In the genomic region with DNA sequence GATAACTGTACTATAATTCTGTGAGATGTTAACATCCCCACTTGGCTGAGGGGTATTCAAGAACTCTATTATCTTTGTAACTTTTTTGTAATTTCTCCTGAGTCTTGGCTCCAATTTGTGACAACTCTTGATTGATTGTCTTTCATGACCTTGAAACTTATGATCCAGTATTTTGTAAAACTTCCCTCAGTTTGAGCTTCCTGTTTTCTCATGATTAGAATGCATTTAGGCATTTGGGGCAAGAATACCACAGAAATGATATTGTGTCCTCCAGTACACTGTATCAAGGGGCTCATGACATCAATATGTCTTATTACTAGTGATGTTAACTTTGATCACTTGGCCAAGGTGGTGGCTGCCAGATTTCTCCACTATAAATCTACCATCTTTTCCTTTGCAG, we compare ENCODE assay signal across 22 cellular contexts. TPM values are rescaled to one million over a fixed set of nuclear protein-coding genes. Genes with fewer than 3 reads are reported as not detected.
DNase-seq lines count a peak whose midpoint lies in the region; ATAC-seq, FAIRE-seq and TF ChIP-seq lines count a peak whose summit lies in the region.
"Had no signal": no experiment of that assay in that cellular context is flagged by ENCODE, and none has a peak within 500 bp of the region (broad histone marks: within the 10 kb centered on the region; RNA-seq: fewer than 3 reads in every experiment).

No MANE protein-coding gene starts in this region.

- H3K79me2 ChIP-seq in ACC112 (ENCODE audit: control insufficient read depth, insufficient read depth, low read length, unreplicated experiment) (peaks cover 86% of the 10 kb centered on the region), GM23248 (ENCODE audit: insufficient read depth) (peaks cover 97% of the 10 kb centered on the region), astrocyte (ENCODE audit: insufficient read depth, low read length) (peaks cover 97% of the 10 kb centered on the region)

- no peak for DNase-seq in GM23248
- peak; percentile 26 for DNase-seq in astrocyte (ENCODE audit: low read depth)
- no peak for DNase-seq in memory B cell (ENCODE audit: low spot score in 2 of 2)
- DNase-seq in AG08396 (ENCODE audit: low spot score), result no peak
- no peak for DNase-seq in COLO829 (ENCODE audit: low spot score)
- DNase-seq in BE2C, result no peak
- no peak for DNase-seq in Right ventricle myocardium superior
- DNase-seq: activated CD4-positive, alpha-beta memory T cell treated with anti-CD3 and anti-CD28 coated beads for 36 hours; activated T-cell treated with anti-CD3 and anti-CD28 coated beads, Interleukin-2, amount 50 U/mL, for 1 hour; AML-193; head of caudate nucleus; lower lobe of right lung; NCI-H1436; stimulated activated CD4-positive, alpha-beta T cell treated with anti-CD3 and anti-CD28 coated beads, Interleukin-2, amount 100 ng/mL, for 48 hours; WERI-Rb-1 had no signal

- H3K9me3 Mint-ChIP-seq in astrocyte (ENCODE audit: unreplicated experiment), result no peaks in the 10 kb centered on the region
- no peaks in the 10 kb centered on the region for H3K9me3 Mint-ChIP-seq in memory B cell
- H3K9me3 Mint-ChIP-seq: activated CD4-positive, alpha-beta memory T cell treated with anti-CD3 and anti-CD28 coated beads for 36 hours; activated naive CD4-positive, alpha-beta T cell treated with anti-CD3 and anti-CD28 coated beads, Interleukin-2, amount 50 U/mL, for 72 hours had no signal

- H3K4me2 ChIP-seq in GM23248 (ENCODE audit: unreplicated experiment), result no peak overlapping the region
- peak overlapping the region; percentile 7 for H3K4me2 ChIP-seq in astrocyte (ENCODE audit: low read length)

- H4K20me1 ChIP-seq in GM23248 (ENCODE audit: insufficient read depth), result 0 out of 2 replicates have a peak, but pooled peaks cover 3% of the 10 kb centered on the region
- H4K20me1 ChIP-seq in astrocyte (ENCODE audit: insufficient read depth, low read length), result peaks cover 75% of the 10 kb centered on the region

- H3K27me3 ChIP-seq in ACC112 (ENCODE audit: insufficient read depth, low read length) (no peaks in the 10 kb centered on the region), GM23248 (replicated peaks; ENCODE audit: insufficient read depth) (no peaks in the 10 kb centered on the region), astrocyte (ENCODE audit: insufficient read depth, low read length) (no peaks in the 10 kb centered on the region), BE2C (no peaks in the 10 kb centered on the region)
- H3K27me3 ChIP-seq: breast epithelium, esophagus muscularis mucosa had no signal

- H3K36me3 Mint-ChIP-seq in astrocyte (ENCODE audit: low read depth, unreplicated experiment) (no peaks in the 10 kb centered on the region), memory B cell (no peaks in the 10 kb centered on the region)
- H3K36me3 Mint-ChIP-seq: activated naive CD4-positive, alpha-beta T cell treated with anti-CD3 and anti-CD28 coated beads, Interleukin-2, amount 50 U/mL, for 72 hours had no signal

- H3K36me3 ChIP-seq in ACC112 (ENCODE audit: insufficient read depth, low read length) (no peaks in the 10 kb centered on the region), GM23248 (ENCODE audit: low read depth) (no peaks in the 10 kb centered on the region), astrocyte (ENCODE audit: insufficient read depth, low read length) (no peaks in the 10 kb centered on the region), BE2C (no peaks in the 10 kb centered on the region)
- H3K36me3 ChIP-seq: breast epithelium, esophagus muscularis mucosa, lower lobe of right lung, WERI-Rb-1 had no signal

- FAIRE-seq in astrocyte (lab: Jason Lieb, UNC), result no peak
- FAIRE-seq: GM12878 had no signal

- H3K27me3 Mint-ChIP-seq in astrocyte (ENCODE audit: low read depth, unreplicated experiment), result no peaks in the 10 kb centered on the region
- H3K27me3 Mint-ChIP-seq in memory B cell, result no peaks in the 10 kb centered on the region
- H3K27me3 Mint-ChIP-seq: activated CD4-positive, alpha-beta memory T cell treated with anti-CD3 and anti-CD28 coated beads for 36 hours had no signal

- H3F3A ChIP-seq in GM23248 (ENCODE audit: insufficient read depth), result peaks cover 27% of the 10 kb centered on the region; the same call in 1 of the 2 replicates

- no peak overlapping the region for H3K9ac ChIP-seq in GM23248
- no peak overlapping the region for H3K9ac ChIP-seq in astrocyte (ENCODE audit: low read length)

- H3K27ac ChIP-seq in ACC112 (ENCODE audit: low read depth, low read length), result peak overlapping the region; percentile 80
- H3K27ac ChIP-seq in GM23248, result peak overlapping the region; percentile 2; the same call in 1 of the 2 replicates
- H3K27ac ChIP-seq in astrocyte (ENCODE audit: low read depth, low read length), result no peak overlapping the region
- H3K27ac ChIP-seq: breast epithelium, lower lobe of right lung, RWPE1, WERI-Rb-1 had no signal

- ATAC-seq in memory B cell (ENCODE audit: low read depth), result no peak
- no peak for ATAC-seq in Right ventricle myocardium superior (ENCODE audit: poor library complexity)
- ATAC-seq: activated naive CD4-positive, alpha-beta T cell treated with anti-CD3 and anti-CD28 coated beads, Interleukin-2, amount 50 U/mL, for 72 hours; GM12878; lower lobe of right lung had no signal

- H3K27ac Mint-ChIP-seq in astrocyte (ENCODE audit: unreplicated experiment) (no peak overlapping the region), memory B cell (peak overlapping the region; percentile 21)
- H3K27ac Mint-ChIP-seq: activated CD4-positive, alpha-beta memory T cell treated with anti-CD3 and anti-CD28 coated beads for 36 hours had no signal

- peak overlapping the region; percentile 2; the same call in 1 of the 2 replicates for H3K4me3 ChIP-seq in ACC112 (ENCODE audit: low read depth, low read length)
- H3K4me3 ChIP-seq in GM23248, result no peak overlapping the region
- no peak overlapping the region for H3K4me3 ChIP-seq in astrocyte (ENCODE audit: insufficient read depth, low read depth, low read length)
- no peak overlapping the region for H3K4me3 ChIP-seq in BE2C (ENCODE audit: low read depth, low read length)
- H3K4me3 ChIP-seq: breast epithelium, esophagus muscularis mucosa, GM12878, lower lobe of right lung, skin epidermis had no signal

- no peak overlapping the region for H3K4me3 Mint-ChIP-seq in astrocyte (ENCODE audit: unreplicated experiment)
- no peak overlapping the region for H3K4me3 Mint-ChIP-seq in memory B cell
- H3K4me3 Mint-ChIP-seq: activated CD4-positive, alpha-beta memory T cell treated with anti-CD3 and anti-CD28 coated beads for 36 hours had no signal

- H3K4me1 ChIP-seq in ACC112 (ENCODE audit: control insufficient read depth, insufficient read depth, low read length, unreplicated experiment), result peaks cover 54% of the 10 kb centered on the region
- peaks cover 50% of the 10 kb centered on the region for H3K4me1 ChIP-seq in GM23248 (ENCODE audit: insufficient read depth)
- peaks cover 15% of the 10 kb centered on the region for H3K4me1 ChIP-seq in astrocyte (ENCODE audit: insufficient read depth, low read length)
- H3K4me1 ChIP-seq in BE2C, result no peaks in the 10 kb centered on the region

- in situ Hi-C loops in GM23248 (cut with MboI), result no loop called here

- no peaks in the 10 kb centered on the region for H3K9me2 ChIP-seq in GM23248 (ENCODE audit: insufficient read depth)

- TF ChIP-seq CTCF in astrocyte (IDR thresholded peaks at IDR 0.05; ENCODE audit: insufficient read depth, low read depth, low read length) (no peak), BE2C (IDR thresholded peaks at IDR 0.05; ENCODE audit: low read depth, low read length) (no peak)

- intact Hi-C loops in Right ventricle myocardium superior (cut with DNase I), result loop anchor here (5.0 kb wide), 3 partner anchors 42 to 247 kb away; no protein-coding TSS in a partner anchor

- H3K9me3 ChIP-seq in GM23248 (ENCODE audit: low read depth) (no peaks in the 10 kb centered on the region), astrocyte (ENCODE audit: insufficient read depth, low read depth, low read length) (no peaks in the 10 kb centered on the region), BE2C (no peaks in the 10 kb centered on the region)
- H3K9me3 ChIP-seq: breast epithelium, esophagus muscularis mucosa, lower lobe of right lung had no signal

- H2AFZ ChIP-seq in ACC112 (ENCODE audit: low read length, unreplicated experiment) (no peak overlapping the region), GM23248 (no peak overlapping the region), astrocyte (ENCODE audit: low read depth, low read length) (no peak overlapping the region)

- H3K4me1 Mint-ChIP-seq in astrocyte (ENCODE audit: low read depth, unreplicated experiment) (peaks cover 26% of the 10 kb centered on the region), memory B cell (peaks cover 30% of the 10 kb centered on the region)

RNA-seq across cellular contexts. Expression of a gene that starts 37.4 kb away (rescaled TPM):
- total RNA-seq in GM23248 (2014; rRNA removed; shearing (Covaris generic)), result 12.6 and 14.5 TPM in 2 replicates
- polyA plus RNA-seq in GM23248 (2016; fragmentation: Nextera tagmentation; extraction: Ambion mirVana), result 22.5 and 23.3 TPM in 2 replicates
- total RNA-seq in astrocyte (23.0 and 26.8 TPM in 2 replicates), Right ventricle myocardium superior (6.7 TPM)
- polyA plus RNA-seq in BE2C (2012; ENCODE audit: insufficient read depth, insufficient read length, low read depth), result 32.5 TPM

RNA-seq across cellular contexts. Expression of a gene that starts 57.2 kb away (rescaled TPM):
- 17.7 and 19.0 TPM in 2 replicates for total RNA-seq in GM23248 (2014; rRNA removed; shearing (Covaris generic))
- 3.8 and 4.0 TPM in 2 replicates for polyA plus RNA-seq in GM23248 (2016; fragmentation: Nextera tagmentation; extraction: Ambion mirVana)
- total RNA-seq in astrocyte (78.1 and 80.6 TPM in 2 replicates), Right ventricle myocardium superior (38.6 TPM)
- 27.0 TPM for polyA plus RNA-seq in BE2C (2012; ENCODE audit: insufficient read depth, insufficient read length, low read depth)
